9 cellular contexts compared by ENCODE assay signal in the genomic region with DNA sequence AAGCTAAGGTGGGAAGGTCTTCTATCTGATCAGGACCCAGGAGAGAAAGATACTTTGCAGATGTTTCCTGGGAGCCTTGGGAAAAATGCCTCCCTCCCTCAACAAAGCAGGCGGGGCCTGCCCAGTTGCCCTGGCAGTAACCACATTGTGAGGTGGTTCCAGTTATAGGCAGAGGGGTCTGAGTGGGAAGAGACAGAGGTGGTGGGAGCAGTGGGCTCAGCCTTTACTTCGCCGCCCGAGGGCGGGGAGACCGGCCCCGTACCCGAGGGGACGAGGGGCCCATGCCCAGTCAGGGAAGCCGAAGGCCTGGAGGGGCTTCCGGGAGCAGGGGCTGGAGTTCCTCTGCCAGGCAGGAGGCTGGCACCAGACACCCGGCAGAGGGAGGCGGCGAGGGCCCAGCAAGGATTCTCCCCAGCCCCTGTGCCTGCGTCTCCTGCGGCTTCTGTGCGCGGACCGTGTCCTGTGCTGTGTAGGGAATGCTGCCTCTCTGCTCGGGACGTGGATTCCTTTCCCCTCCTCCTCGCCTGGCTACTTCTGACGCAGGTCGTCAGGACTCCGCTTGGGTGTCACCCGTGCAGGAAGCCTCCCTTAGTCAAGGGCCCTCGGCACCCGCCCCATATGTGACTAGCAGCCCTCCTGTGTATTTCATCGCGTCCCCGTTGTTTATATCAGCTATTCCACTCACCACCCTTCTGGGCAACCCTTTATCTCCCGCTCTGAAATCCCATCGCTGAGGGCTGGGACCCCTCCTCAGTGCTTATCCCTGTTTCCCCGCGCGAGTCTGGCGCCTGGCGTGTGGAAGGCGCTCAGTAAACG. TPM values are rescaled to one million over a fixed set of nuclear protein-coding genes. Genes with fewer than 3 reads are reported as not detected.
DNase-seq lines count a peak whose midpoint lies in the region; ATAC-seq and TF ChIP-seq lines count a peak whose summit lies in the region.
"Not testable (repeated sequence)": the region's sequence is repeated elsewhere in the genome, so short reads cannot be mapped to it uniquely, and the experiment has no call there.
"Had no signal": no experiment of that assay in that cellular context is flagged by ENCODE, and none has a peak within 500 bp of the region (broad histone marks: within the 10 kb centered on the region; RNA-seq: fewer than 3 reads in every experiment).

No MANE protein-coding gene starts in this region.

- not testable (repeated sequence) for H3K18ac ChIP-seq in H9 (ENCODE audit: insufficient read length, low read depth, low read length)

- not testable (repeated sequence) for H4K91ac ChIP-seq in H9 (ENCODE audit: insufficient read length, low read depth, low read length)

- H3K79me1 ChIP-seq in H9 (ENCODE audit: insufficient read depth, low read depth, low read length, poor library complexity, severe bottlenecking) = not testable (repeated sequence)

- not testable (repeated sequence) for H3K4me2 ChIP-seq in H9 (ENCODE audit: insufficient read depth, insufficient read length, low read length)

- DNase-seq in H9 (peak; percentile 22), osteocyte (ENCODE audit: extremely low spot score, unreplicated experiment) (peak; percentile 77)
- not testable (repeated sequence) for DNase-seq in RWPE2 (ENCODE audit: low spot score); astrocyte of the cerebellum (ENCODE audit: low read depth); esophagus muscularis mucosa (ENCODE audit: extremely low spot score); left colon

- H3K23ac ChIP-seq in H9 (ENCODE audit: insufficient read length, low read depth, low read length) = not testable (repeated sequence)

- H3K9me3 Mint-ChIP-seq in H9; osteocyte (ENCODE audit: unreplicated experiment): not testable (repeated sequence)

- H4K5ac ChIP-seq in H9 (ENCODE audit: insufficient read length, low read depth, low read length) = not testable (repeated sequence)

- TF ChIP-seq POLR2A in esophagus muscularis mucosa (IDR thresholded peaks at IDR 0.05; ENCODE audit: low read depth) = not testable (repeated sequence)

- H2BK20ac ChIP-seq in H9 (ENCODE audit: low read depth, low read length, poor library complexity, severe bottlenecking) = not testable (repeated sequence)

- H3K4me3 Mint-ChIP-seq in H9 = 0 out of 5 replicates have a peak overlapping the region, but pooled peaks of 1 of the 2 experiments have one; percentile 1
- not testable (repeated sequence) for H3K4me3 Mint-ChIP-seq in osteocyte (ENCODE audit: unreplicated experiment)

- H4K8ac ChIP-seq in H9 (replicated peaks; ENCODE audit: insufficient read length, low read depth, low read length) = not testable (repeated sequence)

- H4K20me1 ChIP-seq in H9 (ENCODE audit: control insufficient read depth, insufficient read depth, insufficient read length) = not testable (repeated sequence)

- H3K4me1 Mint-ChIP-seq in H9; osteocyte (ENCODE audit: unreplicated experiment): not testable (repeated sequence)

- H3T11ph ChIP-seq in H9 (ENCODE audit: low read length) = not testable (repeated sequence)

- H3K9ac ChIP-seq in H9 (ENCODE audit: extremely low read depth, insufficient read length, low read length); subcutaneous abdominal adipose tissue (ENCODE audit: low read length in 5 of 5): not testable (repeated sequence)

- peak overlapping the region; percentile 30; the same call in 1 of the 2 replicates for H2BK15ac ChIP-seq in H9 (ENCODE audit: low read depth, low read length)

- not testable (repeated sequence) for TF ChIP-seq EP300 in esophagus muscularis mucosa (IDR thresholded peaks at IDR 0.05)

- H2AK5ac ChIP-seq in H9 (ENCODE audit: insufficient read length, low read length) = not testable (repeated sequence)

- not testable (repeated sequence) for H2BK5ac ChIP-seq in H9 (ENCODE audit: insufficient read length, low read length)

- WGBS in H9 (ENCODE audit: extremely low coverage, insufficient read length, low lambda C conversion rate) = no CpG with 5 or more reads among the region's 40 CpGs
- 77% methylated on average over 11 of the region's 40 CpGs for WGBS in esophagus muscularis mucosa

- H3K9me3 ChIP-seq in H9 (ENCODE audit: control insufficient read depth, low read depth, low read length); RWPE2 (ENCODE audit: severe bottlenecking); esophagus muscularis mucosa; subcutaneous abdominal adipose tissue (ENCODE audit: control insufficient read depth in 5 of 5, low read length in 5 of 5): not testable (repeated sequence)

- H3K79me2 ChIP-seq in H9 (ENCODE audit: insufficient read depth, low read length) = not testable (repeated sequence)

- not testable (repeated sequence) for H3K36me3 Mint-ChIP-seq in H9 (ENCODE audit: insufficient read depth in 1 of 3, low read depth in 3 of 3); osteocyte (ENCODE audit: unreplicated experiment)

- not testable (repeated sequence) for H3K14ac ChIP-seq in H9 (ENCODE audit: insufficient read depth, low read length)

- not testable (repeated sequence) for H3K27ac ChIP-seq in H9 (ENCODE audit: insufficient read length, low read depth, low read length); RWPE2 (ENCODE audit: poor library complexity, severe bottlenecking)
- H3K27ac ChIP-seq in esophagus muscularis mucosa (replicated peaks in 1 of 4) = peak overlapping the region; percentile 24 to 76 (median 70)
- H3K27ac ChIP-seq in subcutaneous abdominal adipose tissue (ENCODE audit: low read depth, low read length) = peak overlapping the region; percentile 67

- H3K27ac Mint-ChIP-seq in H9 = peak overlapping the region in 1 of 3 experiments; percentile 46; a peak in 1 of 7 replicates
- H3K27ac Mint-ChIP-seq in osteocyte (ENCODE audit: unreplicated experiment) = not testable (repeated sequence)

- H3K27me3 ChIP-seq in H9 (ENCODE audit: insufficient read depth, low read length); RWPE2 (ENCODE audit: insufficient read depth, poor library complexity, severe bottlenecking); esophagus muscularis mucosa; subcutaneous abdominal adipose tissue (ENCODE audit: control insufficient read depth in 5 of 5, insufficient read depth in 4 of 5, low read length in 5 of 5): not testable (repeated sequence)

- not testable (repeated sequence) for H3K56ac ChIP-seq in H9 (ENCODE audit: insufficient read length, low read depth, low read length)

- not testable (repeated sequence) for H3K27me3 Mint-ChIP-seq in H9 (ENCODE audit: low read depth); osteocyte (ENCODE audit: unreplicated experiment)

- TF ChIP-seq CTCF in H9 (conservative IDR thresholded peaks at IDR 0.05); RWPE2 (IDR thresholded peaks at IDR 0.05; ENCODE audit: poor library complexity, severe bottlenecking); astrocyte of the cerebellum (IDR thresholded peaks at IDR 0.05; ENCODE audit: low read depth, low read length, missing control alignments); esophagus muscularis mucosa (IDR thresholded peaks at IDR 0.05); osteocyte (IDR thresholded peaks at IDR 0.05): not testable (repeated sequence)

- in situ Hi-C loops in astrocyte of the cerebellum (cut with HindIII; ENCODE audit: low sequenced_read_pairs) = not testable (repeated sequence)

- ATAC-seq in RWPE2 (ENCODE audit: low read depth) (0 out of 3 replicates have a peak, but pooled peaks have one; percentile 14), left colon (peak; percentile 68)

- not testable (repeated sequence) for H2BK12ac ChIP-seq in H9 (ENCODE audit: insufficient read length, low read depth, low read length)

- H3K23me2 ChIP-seq in H9 (ENCODE audit: insufficient read length, low read depth, low read length, poor library complexity, severe bottlenecking) = not testable (repeated sequence)

- intact Hi-C loops in esophagus muscularis mucosa (cut with DNase I); left colon (cut with DNase I, micrococcal nuclease): not testable (repeated sequence)

- not testable (repeated sequence) for H3K4me1 ChIP-seq in H9 (ENCODE audit: insufficient read depth, low read length); RWPE2 (ENCODE audit: insufficient read depth, poor library complexity, severe bottlenecking); esophagus muscularis mucosa; subcutaneous abdominal adipose tissue (ENCODE audit: control insufficient read depth in 5 of 5, insufficient read depth in 5 of 5, low read length in 5 of 5)

- H3K4ac ChIP-seq in H9 (ENCODE audit: low read depth, low read length) = not testable (repeated sequence)

- not testable (repeated sequence) for H3K4me3 ChIP-seq in RWPE2 (ENCODE audit: severe bottlenecking)
- H3K4me3 ChIP-seq in astrocyte of the cerebellum (ENCODE audit: low read depth, low read length) (peak overlapping the region; percentile 21), esophagus muscularis mucosa (peak overlapping the region; percentile 25 to 30 (median 26)), subcutaneous abdominal adipose tissue (ENCODE audit: low read depth in 1 of 5, low read length in 5 of 5) (peak overlapping the region in 2 of 5 donors; percentile 33 to 38)

- not testable (repeated sequence) for H2BK120ac ChIP-seq in H9 (ENCODE audit: low read depth, low read length, poor library complexity, severe bottlenecking)

- H3K36me3 ChIP-seq in RWPE2 (ENCODE audit: low read depth); esophagus muscularis mucosa; subcutaneous abdominal adipose tissue (ENCODE audit: control insufficient read depth in 5 of 5, insufficient read depth in 5 of 5, low read length in 5 of 5): not testable (repeated sequence)

- H2AFZ ChIP-seq in H9 (ENCODE audit: low read length) = not testable (repeated sequence)

RNA-seq across cellular contexts. Expression of gene RNU2-1, which starts 2.4 kb away (rescaled TPM):
- 6,078 and 6,186 TPM in 2 replicates for total RNA-seq in H9 (2021)
- not detected for total RNA-seq in esophagus muscularis mucosa
- 1,000 to 10,000 TPM; 4,822 to 6,579 TPM for total RNA-seq in left colon
- 5,002 and 5,011 TPM in 2 replicates for total RNA-seq in osteocyte
- total RNA-seq: kidney epithelial cell, SJSA1 had no signal

RNA-seq across cellular contexts. Expression of gene CCDC200, which starts 3.0 kb away (rescaled TPM):
- total RNA-seq in H9 (2021) = not detected in 2 replicates
- not detected for total RNA-seq in esophagus muscularis mucosa
- total RNA-seq in left colon = not detected
- total RNA-seq in osteocyte = not detected in 2 replicates
- total RNA-seq: kidney epithelial cell, SJSA1 had no signal

RNA-seq across cellular contexts. Expression of gene TMEM106A, which starts 19.7 kb away (rescaled TPM):
- total RNA-seq in H9 (2021) (3.7 and 4.5 TPM in 2 replicates), esophagus muscularis mucosa (1 to 10 TPM; 3.3 to 6.2 (median 3.7) TPM), left colon (1 to 10 TPM; 9.3 to 9.7 TPM), osteocyte (7.2 and 9.0 TPM in 2 replicates)

Comparison
In these comparisons a context has a peak if more than half of its experiments do, and no peak if none do; other contexts are left out.
1. RNA of gene RNU2-1, which starts 2.4 kb away (total RNA-seq): 4,822 to 6,579 TPM in left colon, 6,078 to 6,186 TPM in H9 and 5,002 to 5,011 TPM in osteocyte; not detected in esophagus muscularis mucosa; every median in the first group is over 1,000 times any median in the second.